19 cellular contexts compared by ENCODE assay signal in the genomic region with DNA sequence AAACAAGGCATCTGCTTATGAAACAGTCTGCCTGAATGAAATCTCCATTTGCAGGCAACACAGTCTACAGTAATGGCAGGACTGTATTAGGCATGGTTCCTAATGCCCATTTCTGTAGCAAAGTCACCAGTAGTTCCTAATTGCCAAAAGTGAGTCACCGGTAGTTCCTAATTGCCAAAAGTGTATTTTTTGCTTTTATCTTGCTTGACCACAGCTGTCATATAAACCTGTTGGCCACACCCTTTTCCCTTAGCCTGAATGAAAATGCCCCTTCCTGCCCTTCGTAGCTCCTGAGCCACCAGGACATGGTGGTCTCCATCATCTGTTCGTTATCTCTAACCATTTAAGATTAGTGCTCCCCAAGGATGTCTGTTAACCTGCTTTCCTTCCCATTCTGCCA. TPM values are rescaled to one million over a fixed set of nuclear protein-coding genes. Genes with fewer than 3 reads are reported as not detected.
DNase-seq lines count a peak whose midpoint lies in the region; ATAC-seq and TF ChIP-seq lines count a peak whose summit lies in the region.
"Had no signal": no experiment of that assay in that cellular context is flagged by ENCODE, and none has a peak within 500 bp of the region (broad histone marks: within the 10 kb centered on the region; RNA-seq: fewer than 3 reads in every experiment).

No MANE protein-coding gene starts in this region.

- 77 to 96% methylated on average over 2 to 3 of the region's 3 CpGs for WGBS in transverse colon (ENCODE audit: low coverage in 1 of 2), 2 donors

- TF ChIP-seq CTCF in transverse colon (IDR thresholded peaks at IDR 0.05): no peak

- H3K9me3 ChIP-seq in transverse colon: no peaks in the 10 kb centered on the region

- H3K9me3 Mint-ChIP-seq in activated naive CD4-positive, alpha-beta T cell treated with anti-CD3 and anti-CD28 coated beads, Interleukin-2, amount 10 ng/mL, durations not matched to agents 7 days and 5 days: no peaks in the 10 kb centered on the region
- H3K9me3 Mint-ChIP-seq in activated naive CD8-positive, alpha-beta T cell treated with anti-CD3 and anti-CD28 coated beads, Interleukin-2, amount 50 U/mL, for 24 hours: no peaks in the 10 kb centered on the region
- H3K9me3 Mint-ChIP-seq: CD4-positive, alpha-beta memory T cell had no signal

- TF ChIP-seq POLR2A in erythroblast (IDR thresholded peaks at IDR 0.05; ENCODE audit: low read length) (no peak), transverse colon (IDR thresholded peaks at IDR 0.05) (no peak)

- no peak overlapping the region for H3K4me3 ChIP-seq in transverse colon
- H3K4me3 ChIP-seq: GM12878 had no signal

- ATAC-seq in activated naive CD8-positive, alpha-beta T cell treated with anti-CD3 and anti-CD28 coated beads, Interleukin-2, amount 50 U/mL, for 24 hours: no peak
- ATAC-seq: GM12878 had no signal

- H3K27ac ChIP-seq in transverse colon: no peak overlapping the region

- H3K27me3 Mint-ChIP-seq in activated naive CD4-positive, alpha-beta T cell treated with anti-CD3 and anti-CD28 coated beads, Interleukin-2, amount 10 ng/mL, durations not matched to agents 7 days and 5 days: no peaks in the 10 kb centered on the region
- H3K27me3 Mint-ChIP-seq in activated naive CD8-positive, alpha-beta T cell treated with anti-CD3 and anti-CD28 coated beads, Interleukin-2, amount 50 U/mL, for 24 hours: no peaks in the 10 kb centered on the region
- H3K27me3 Mint-ChIP-seq: CD4-positive, alpha-beta memory T cell had no signal

- no peak for DNase-seq in activated naive CD4-positive, alpha-beta T cell treated with anti-CD3 and anti-CD28 coated beads, Interleukin-2, amount 10 ng/mL, durations not matched to agents 7 days and 5 days
- DNase-seq in activated naive CD4-positive, alpha-beta T cell treated with Interleukin-2 at 50 U/mL for 16 hours: no peak
- DNase-seq in SK-N-DZ (ENCODE audit: low spot score): peak; percentile 13
- DNase-seq in erythroblast (lab: John Stamatoyannopoulos, UW): peak; percentile 5 to 7
- DNase-seq in activated naive CD8-positive, alpha-beta T cell treated with anti-CD3 and anti-CD28 coated beads, Interleukin-2, amount 50 U/mL, for 24 hours: no peak
- no peak for DNase-seq in NCI-H1436 treated with DMSO at 0.1 percent for 48 hours (lab: John Stamatoyannopoulos, UW)
- no peak for DNase-seq in putamen (ENCODE audit: low spot score)
- no peak for DNase-seq in transverse colon
- DNase-seq: 8988T; CD4-positive, alpha-beta memory T cell; DMS79 treated with DMSO at 0.1 percent for 48 hours; GDM1; Kasumi-1; NCI-H1105 treated with DMSO at 0.1 percent for 48 hours; NCI-H187 treated with DMSO at 0.1 percent for 48 hours; NCI-H526 treated with DMSO at 0.1 percent for 48 hours; NK-92 treated with Interleukin-12 subunit alpha and Interleukin-12 subunit beta, amount 100 ng/mL, for 24 hours; RPMI8226 had no signal

- in situ Hi-C loops in transverse colon (cut with MboI; ENCODE audit: low pct_ligation_motif_present in 1 of 4, low pct_unique_long_range_greater_than_20kb in 1 of 4, low sequenced_read_pairs in 3 of 4): no loop called here

- no peaks in the 10 kb centered on the region for H3K27me3 ChIP-seq in transverse colon

- peaks cover 0 to 5% (median 2%) of the 10 kb centered on the region in 4 donors for H3K4me1 ChIP-seq in transverse colon

- intact Hi-C loops in transverse colon (cut with DNase I; ENCODE audit: low total_unique reads): loop anchor here (10.0 kb wide), 1 partner anchor 105 kb away; no protein-coding TSS in a partner anchor

- no peak overlapping the region for H3K4me3 Mint-ChIP-seq in activated naive CD4-positive, alpha-beta T cell treated with anti-CD3 and anti-CD28 coated beads, Interleukin-2, amount 10 ng/mL, durations not matched to agents 7 days and 5 days
- no peak overlapping the region for H3K4me3 Mint-ChIP-seq in activated naive CD8-positive, alpha-beta T cell treated with anti-CD3 and anti-CD28 coated beads, Interleukin-2, amount 50 U/mL, for 24 hours
- H3K4me3 Mint-ChIP-seq: CD4-positive, alpha-beta memory T cell had no signal

- no peaks in the 10 kb centered on the region for H3K36me3 ChIP-seq in transverse colon

- H3K36me3 Mint-ChIP-seq in activated naive CD4-positive, alpha-beta T cell treated with anti-CD3 and anti-CD28 coated beads, Interleukin-2, amount 10 ng/mL, durations not matched to agents 7 days and 5 days: peaks cover 14% of the 10 kb centered on the region
- peaks cover 50% of the 10 kb centered on the region for H3K36me3 Mint-ChIP-seq in activated naive CD8-positive, alpha-beta T cell treated with anti-CD3 and anti-CD28 coated beads, Interleukin-2, amount 50 U/mL, for 24 hours (ENCODE audit: low read depth)
- H3K36me3 Mint-ChIP-seq: CD4-positive, alpha-beta memory T cell had no signal

- H3K27ac Mint-ChIP-seq in activated naive CD4-positive, alpha-beta T cell treated with anti-CD3 and anti-CD28 coated beads, Interleukin-2, amount 10 ng/mL, durations not matched to agents 7 days and 5 days: peak overlapping the region; percentile 58
- H3K27ac Mint-ChIP-seq in activated naive CD8-positive, alpha-beta T cell treated with anti-CD3 and anti-CD28 coated beads, Interleukin-2, amount 50 U/mL, for 24 hours: no peak overlapping the region
- H3K27ac Mint-ChIP-seq: CD4-positive, alpha-beta memory T cell had no signal

- H3K4me1 Mint-ChIP-seq in activated naive CD4-positive, alpha-beta T cell treated with anti-CD3 and anti-CD28 coated beads, Interleukin-2, amount 10 ng/mL, durations not matched to agents 7 days and 5 days: peaks cover 22% of the 10 kb centered on the region
- peaks cover 8% of the 10 kb centered on the region for H3K4me1 Mint-ChIP-seq in activated naive CD8-positive, alpha-beta T cell treated with anti-CD3 and anti-CD28 coated beads, Interleukin-2, amount 50 U/mL, for 24 hours

- CTCF ChIA-PET in activated naive CD4-positive, alpha-beta T cell treated with anti-CD3 and anti-CD28 coated beads, Interleukin-2, amount 10 ng/mL, durations not matched to agents 7 days and 5 days (lab: Charles Lee): interaction anchor here (0.9 kb wide), 1 partner anchor 8 kb away, joined by 4 read pairs; no protein-coding TSS in a partner anchor

- TF ChIP-seq EP300 in transverse colon (IDR thresholded peaks at IDR 0.05; ENCODE audit: low read depth): no peak

RNA-seq across cellular contexts. Expression of a gene that starts 34.5 kb away (rescaled TPM):
- polyA plus RNA-seq in SK-N-DZ (2014; cell fraction: cytosol; rRNA removed): 29.4 and 30.7 TPM in 2 replicates
- 16.4 and 17.8 TPM in 2 replicates for polyA plus RNA-seq in SK-N-DZ (2014; cell fraction: nucleus; rRNA removed)
- total RNA-seq in transverse colon: 10 to 100 TPM in 1 of 4 donors, 1 to 10 TPM in 2, under 1 TPM in 1; 0.82 to 10.1 (median 5.4) TPM

Comparison
In these comparisons a context has a peak if more than half of its experiments do, and no peak if none do; other contexts are left out.
1. DNase-seq: peak in SK-N-DZ (single experiment) and erythroblast (2 of 2); none in activated naive CD4-positive, alpha-beta T cell treated with anti-CD3 and anti-CD28 coated beads, Interleukin-2, amount 10 ng/mL, durations not matched to agents 7 days and 5 days (single experiment), activated naive CD4-positive, alpha-beta T cell treated with Interleukin-2 at 50 U/mL for 16 hours (single experiment), activated naive CD8-positive, alpha-beta T cell treated with anti-CD3 and anti-CD28 coated beads, Interleukin-2, amount 50 U/mL, for 24 hours (single experiment), NCI-H1436 treated with DMSO at 0.1 percent for 48 hours (single experiment), putamen (single experiment) and transverse colon (single experiment).